Comparison of ENCODE assay signal across 2 cellular contexts in the genomic region with DNA sequence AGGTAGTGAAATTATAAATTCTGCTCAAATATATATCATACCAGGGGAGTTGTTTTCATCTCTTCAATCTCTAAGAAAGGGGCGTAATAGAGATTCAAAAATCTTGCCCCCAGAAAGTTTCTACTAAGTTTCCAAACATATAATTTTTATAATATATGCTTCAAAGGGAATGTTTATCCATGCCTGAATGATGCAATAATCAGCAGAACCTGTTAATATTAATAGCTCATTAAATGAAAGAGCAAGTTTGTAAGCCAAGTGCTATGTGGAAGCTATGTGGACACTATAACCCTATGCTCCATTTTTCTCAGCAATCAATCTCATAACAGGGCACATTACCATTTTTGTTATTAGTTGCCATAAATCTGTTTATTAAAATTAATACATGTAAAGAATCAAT.
TF ChIP-seq lines count a peak whose summit lies in the region.

No MANE protein-coding gene starts in this region.

TF ChIP-seq in IMR-90, 13 proteins besides CTCF, POLR2A, EP300 and RAD21:
- TF ChIP-seq CEBPB (IDR thresholded peaks at IDR 0.05; ENCODE audit: low read depth, low read length) (peak; percentile 59), ELK1 (IDR thresholded peaks at IDR 0.05; ENCODE audit: borderline replicate concordance, low read depth, low read length) (no peak)

TF ChIP-seq in K562, 482 proteins besides CTCF, POLR2A, EP300 and RAD21:
- TF ChIP-seq ZBTB33 (CRISPR knock-in tag; IDR thresholded peaks at IDR 0.05) (no peak), ZFP30 (CRISPR knock-in tag; IDR thresholded peaks at IDR 0.05; ENCODE audit: borderline replicate concordance) (no peak), CEBPG (CRISPR knock-in tag; IDR thresholded peaks at IDR 0.05) (no peak), CEBPG (tag; conservative IDR thresholded peaks at IDR 0.05 in 1 of 2, IDR thresholded peaks at IDR 0.05 in 1 of 2) (peak in 1 of 2 experiments; percentile 58; a peak in 2 of 4 replicates), MTA3 (IDR thresholded peaks at IDR 0.05; ENCODE audit: borderline replicate concordance) (no peak), CEBPB (tag; IDR thresholded peaks at IDR 0.05) (0 out of 2 replicates have a peak, but pooled peaks have one; percentile 9)
